15 cellular contexts compared by ENCODE assay signal in genomic region chr17:73610331-73610911, GRCh38.
"Had no signal": no experiment of that assay in that cellular context is flagged by ENCODE, and none has a peak within 500 bp of the region (broad histone marks: within the 10 kb centered on the region; RNA-seq: fewer than 3 reads in every experiment).

No MANE protein-coding gene starts in this region.

- H3K4me3 ChIP-seq: mucosa of descending colon, ovary, upper lobe of left lung had no signal

- H3K27me3 Mint-ChIP-seq: dendritic cell treated with granulocyte-macrophage colony-stimulating factor and Interleukin-4, amounts not matched to agents 40 ng/mL and 50 ng/mL, for 4 days; stimulated activated memory B cell treated with anti-CD40 and anti-IgM and Interleukin-4, amounts not matched to agents 10 μg/mL and 1 μg/mL and 100 μg/mL, for 72 hours had no signal

- H3K4me1 ChIP-seq: upper lobe of left lung had no signal

- H3K9me3 ChIP-seq: mucosa of descending colon, ovary, upper lobe of left lung had no signal

- H3K36me3 ChIP-seq: ovary, upper lobe of left lung had no signal

- H3K27me3 ChIP-seq: ovary, upper lobe of left lung had no signal

- H3K27ac Mint-ChIP-seq: activated naive CD4-positive, alpha-beta T cell treated with anti-CD3 and anti-CD28 coated beads, Interleukin-2, amount 10 ng/mL, durations not matched to agents 7 days and 5 days; activated T-helper 2 cell treated with anti-CD3 and anti-CD28 coated beads, Interferon-gamma antibody, Interleukin-2, Interleukin-4, amounts not matched to agents 10 μg/mL and 5 μg/mL and 100 μg/mL, durations not matched to agents 14 hours and 24 hours and 36 hours; dendritic cell treated with granulocyte-macrophage colony-stimulating factor and Interleukin-4, amounts not matched to agents 40 ng/mL and 50 ng/mL, for 4 days; natural killer cell; stimulated activated memory B cell treated with anti-CD40 and anti-IgM and Interleukin-4, amounts not matched to agents 10 μg/mL and 1 μg/mL and 100 μg/mL, for 72 hours had no signal

- H3K27ac ChIP-seq: ovary, upper lobe of left lung had no signal

- DNase-seq: activated CD4-positive, alpha-beta T cell treated with anti-CD3 and anti-CD28 coated beads, Interleukin-2, amount 50 U/mL, for 1 hour; activated naive CD4-positive, alpha-beta T cell treated with anti-CD3 and anti-CD28 coated beads, Interleukin-2, amount 10 ng/mL, durations not matched to agents 7 days and 5 days; activated T-cell treated with anti-CD3 and anti-CD28 coated beads for 4 hours; erythroblast; mammary epithelial cell; mucosa of descending colon; natural killer cell; ovary; T-helper 2 cell; upper lobe of left lung had no signal

- ATAC-seq: left lobe of liver; mucosa of descending colon; natural killer cell; stimulated activated memory B cell treated with anti-CD40 and anti-IgM and Interleukin-4, amounts not matched to agents 10 μg/mL and 1 μg/mL and 100 μg/mL, for 72 hours had no signal

- H3K4me3 Mint-ChIP-seq: activated naive CD4-positive, alpha-beta T cell treated with anti-CD3 and anti-CD28 coated beads, Interleukin-2, amount 10 ng/mL, durations not matched to agents 7 days and 5 days; central memory CD8-positive, alpha-beta T cell; dendritic cell treated with granulocyte-macrophage colony-stimulating factor and Interleukin-4, amounts not matched to agents 40 ng/mL and 50 ng/mL, for 4 days; natural killer cell; stimulated activated memory B cell treated with anti-CD40 and anti-IgM and Interleukin-4, amounts not matched to agents 10 μg/mL and 1 μg/mL and 100 μg/mL, for 72 hours had no signal

- H3K9me3 Mint-ChIP-seq: activated naive CD4-positive, alpha-beta T cell treated with anti-CD3 and anti-CD28 coated beads, Interleukin-2, amount 10 ng/mL, durations not matched to agents 7 days and 5 days; activated T-helper 2 cell treated with anti-CD3 and anti-CD28 coated beads, Interferon-gamma antibody, Interleukin-2, Interleukin-4, amounts not matched to agents 10 μg/mL and 5 μg/mL and 100 μg/mL, durations not matched to agents 14 hours and 24 hours and 36 hours; central memory CD8-positive, alpha-beta T cell; dendritic cell treated with granulocyte-macrophage colony-stimulating factor and Interleukin-4, amounts not matched to agents 40 ng/mL and 50 ng/mL, for 4 days; natural killer cell; stimulated activated memory B cell treated with anti-CD40 and anti-IgM and Interleukin-4, amounts not matched to agents 10 μg/mL and 1 μg/mL and 100 μg/mL, for 72 hours had no signal

- H3K36me3 Mint-ChIP-seq: activated naive CD4-positive, alpha-beta T cell treated with anti-CD3 and anti-CD28 coated beads, Interleukin-2, amount 10 ng/mL, durations not matched to agents 7 days and 5 days; natural killer cell had no signal

- H3K4me1 Mint-ChIP-seq: natural killer cell had no signal
